In genomic region chr1:51518033-51518729, GRCh38 we compare ENCODE assay signal across 8 cellular contexts. TPM values are rescaled to one million over a fixed set of nuclear protein-coding genes. Genes with fewer than 3 reads are reported as not detected.
DNase-seq lines count a peak whose midpoint lies in the region; ATAC-seq and TF ChIP-seq lines count a peak whose summit lies in the region.

No MANE protein-coding gene starts in this region.

- H3K4me1 ChIP-seq in esophagus muscularis mucosa, result peaks cover 30 to 49% (median 47%) of the 10 kb centered on the region in 4 donors
- peaks cover 35% of the 10 kb centered on the region for H3K4me1 ChIP-seq in muscle layer of colon (ENCODE audit: insufficient read depth, low read length)
- H3K4me1 ChIP-seq in tibial nerve, result peaks cover 0 to 42% (median 28%) of the 10 kb centered on the region in 4 donors

- TF ChIP-seq EP300 in esophagus muscularis mucosa (IDR thresholded peaks at IDR 0.05), result no peak
- TF ChIP-seq EP300 in tibial nerve (IDR thresholded peaks at IDR 0.05), result peak in 1 of 2 donors; percentile 46

- ATAC-seq in HG02763 (IDR thresholded peaks at IDR 0.05; ENCODE audit: unreplicated experiment), result peak; percentile 33
- peak; percentile 44 for ATAC-seq in activated CD8-positive, alpha-beta memory T cell treated with anti-CD3 and anti-CD28 coated beads, Interleukin-2, amount 10 ng/mL, durations not matched to agents 7 days and 5 days

- H3K4me3 Mint-ChIP-seq in activated CD8-positive, alpha-beta memory T cell treated with anti-CD3 and anti-CD28 coated beads, Interleukin-2, amount 10 ng/mL, durations not matched to agents 7 days and 5 days, result peak overlapping the region; percentile 85

- DNase-seq in NCI-H524 (lab: John Stamatoyannopoulos, UW) (peak; percentile 13 to 44), NCI-H524 treated with DMSO at 0.1 percent for 48 hours (lab: John Stamatoyannopoulos, UW) (no peak), NCI-H510A (lab: John Stamatoyannopoulos, UW) (peak; percentile 38), esophagus muscularis mucosa (ENCODE audit: extremely low spot score) (no peak), tibial nerve (ENCODE audit: low spot score in 2 of 2) (peak in 1 of 2 donors; percentile 43)
- DNase-seq in activated CD8-positive, alpha-beta memory T cell treated with anti-CD3 and anti-CD28 coated beads, Interleukin-2, amount 10 ng/mL, durations not matched to agents 7 days and 5 days, result peak; percentile 64

- WGBS in esophagus muscularis mucosa, result 1% methylated on average over 25 of the region's 26 CpGs
- 1% methylated on average over 26 of the region's 26 CpGs for WGBS in tibial nerve, 2 donors

- H3K27me3 ChIP-seq in esophagus muscularis mucosa (no peaks in the 10 kb centered on the region), muscle layer of colon (ENCODE audit: control insufficient read depth in 1 of 2, insufficient read depth in 2 of 2, low read length in 2 of 2) (no peaks in the 10 kb centered on the region), tibial nerve (no peaks in the 10 kb centered on the region)

- H3K9me3 ChIP-seq in esophagus muscularis mucosa (peaks cover 0 to 3% (median 0%) of the 10 kb centered on the region in 4 donors), muscle layer of colon (ENCODE audit: low read length) (no peaks in the 10 kb centered on the region), tibial nerve (no peaks in the 10 kb centered on the region)

- CTCF ChIA-PET in activated CD8-positive, alpha-beta memory T cell treated with anti-CD3 and anti-CD28 coated beads, Interleukin-2, amount 10 ng/mL, durations not matched to agents 7 days and 5 days (lab: Charles Lee), result interaction anchor here (0.9 to 1.6 kb wide), 3 partner anchors 17 to 51 kb away, joined by 3 to 4 read pairs (median 3); no protein-coding TSS in a partner anchor

- H3K4me3 ChIP-seq in esophagus muscularis mucosa (peak overlapping the region; percentile 93 to 99 (median 94)), muscle layer of colon (ENCODE audit: low read depth in 1 of 2, low read length in 2 of 2) (peak overlapping the region; percentile 89 to 92), tibial nerve (peak overlapping the region; percentile 46 to 96 (median 84))

- no peaks in the 10 kb centered on the region for H3K27me3 Mint-ChIP-seq in activated CD8-positive, alpha-beta memory T cell treated with anti-CD3 and anti-CD28 coated beads, Interleukin-2, amount 10 ng/mL, durations not matched to agents 7 days and 5 days

- peaks cover 53% of the 10 kb centered on the region for H3K4me1 Mint-ChIP-seq in activated CD8-positive, alpha-beta memory T cell treated with anti-CD3 and anti-CD28 coated beads, Interleukin-2, amount 10 ng/mL, durations not matched to agents 7 days and 5 days

- H3K36me3 Mint-ChIP-seq in activated CD8-positive, alpha-beta memory T cell treated with anti-CD3 and anti-CD28 coated beads, Interleukin-2, amount 10 ng/mL, durations not matched to agents 7 days and 5 days, result peaks cover 4% of the 10 kb centered on the region

- no peaks in the 10 kb centered on the region for H3K9me3 Mint-ChIP-seq in activated CD8-positive, alpha-beta memory T cell treated with anti-CD3 and anti-CD28 coated beads, Interleukin-2, amount 10 ng/mL, durations not matched to agents 7 days and 5 days (ENCODE audit: low read depth)

- no peak for TF ChIP-seq CTCF in esophagus muscularis mucosa (IDR thresholded peaks at IDR 0.05)
- TF ChIP-seq CTCF in tibial nerve (IDR thresholded peaks at IDR 0.05), result no peak

- H3K27ac Mint-ChIP-seq in activated CD8-positive, alpha-beta memory T cell treated with anti-CD3 and anti-CD28 coated beads, Interleukin-2, amount 10 ng/mL, durations not matched to agents 7 days and 5 days, result peak overlapping the region; percentile 87

- no peak for TF ChIP-seq POLR2A in esophagus muscularis mucosa (IDR thresholded peaks at IDR 0.05; ENCODE audit: low read depth)
- peak in 1 of 2 donors; percentile 21 for TF ChIP-seq POLR2A in tibial nerve (IDR thresholded peaks at IDR 0.05)

- H3K36me3 ChIP-seq in esophagus muscularis mucosa (no peaks in the 10 kb centered on the region), muscle layer of colon (ENCODE audit: insufficient read depth, low read length) (no peaks in the 10 kb centered on the region), tibial nerve (no peaks in the 10 kb centered on the region)

- intact Hi-C loops in esophagus muscularis mucosa (cut with DNase I), result loop anchor here (5.0 to 10.0 kb wide), 2 partner anchors 99 to 283 kb away; partner anchors contain the start of genes OSBPL9 and RNF11

- peak overlapping the region; percentile 89 to 93 (median 91) for H3K27ac ChIP-seq in esophagus muscularis mucosa (replicated peaks in 1 of 4)
- peak overlapping the region; percentile 97 for H3K27ac ChIP-seq in muscle layer of colon (ENCODE audit: low read depth, low read length)
- H3K27ac ChIP-seq in tibial nerve, result peak overlapping the region; percentile 39 to 97 (median 94)

- H3K9ac ChIP-seq in muscle layer of colon (ENCODE audit: low read length), result peak overlapping the region; percentile 88

RNA-seq across cellular contexts. Expression of gene EPS15, which starts 0.9 kb away (rescaled TPM):
- total RNA-seq in activated CD8-positive, alpha-beta memory T cell treated with anti-CD3 and anti-CD28 coated beads, Interleukin-2, amount 10 ng/mL, durations not matched to agents 7 days and 5 days, result 10 to 100 TPM; 71.6 to 80.0 TPM
- total RNA-seq in esophagus muscularis mucosa, result 10 to 100 TPM; 49.8 to 84.3 (median 62.5) TPM
- 100 to 1,000 TPM in 3 of 4 donors, 10 to 100 TPM in 1; 94.8 to 133 (median 125) TPM for total RNA-seq in tibial nerve

Comparison
In these comparisons a context has a peak if more than half of its experiments do, and no peak if none do; other contexts are left out.
1. DNase-seq: peak in NCI-H524 (2 of 2), NCI-H510A (single experiment) and activated CD8-positive, alpha-beta memory T cell treated with anti-CD3 and anti-CD28 coated beads, Interleukin-2, amount 10 ng/mL, durations not matched to agents 7 days and 5 days (single experiment); none in NCI-H524 treated with DMSO at 0.1 percent for 48 hours (single experiment) and esophagus muscularis mucosa (single experiment).
2. Peak in every context shown above with its lines, with median percentiles within 50 percentile points of each other: H3K27ac ChIP-seq and H3K4me3 ChIP-seq.